1 cellular context compared by ENCODE assay signal in genomic region chr17:40362696-40363479, GRCh38.
TF ChIP-seq lines count a peak whose summit lies in the region.

No MANE protein-coding gene starts in this region.

TF ChIP-seq in HepG2, 621 proteins besides CTCF, POLR2A, EP300 and RAD21 (continued from another document and continues in another):
- TF ChIP-seq ZNF598 (CRISPR knock-in tag; IDR thresholded peaks at IDR 0.05; ENCODE audit: borderline replicate concordance) (peak; percentile 98; the same call in 1 of the 2 replicates), THAP11 (CRISPR knock-in tag; IDR thresholded peaks at IDR 0.05) (peak; percentile 89), ZNF740 (CRISPR knock-in tag; IDR thresholded peaks at IDR 0.05) (peak; percentile 27), ZNF382 (CRISPR knock-in tag; IDR thresholded peaks at IDR 0.05; ENCODE audit: borderline replicate concordance) (no peak), PRPF4 (IDR thresholded peaks at IDR 0.05; ENCODE audit: low read depth, low read length, poor library complexity, severe bottlenecking) (no peak), ZNF350 (CRISPR knock-in tag; IDR thresholded peaks at IDR 0.05; ENCODE audit: borderline replicate concordance, low read depth) (peak; percentile 72), YEATS4 (CRISPR knock-in tag; IDR thresholded peaks at IDR 0.05; ENCODE audit: borderline replicate concordance) (peak; percentile 89), ZNF816 (CRISPR knock-in tag; IDR thresholded peaks at IDR 0.05; ENCODE audit: borderline replicate concordance) (no peak), ZNF264 (CRISPR knock-in tag; IDR thresholded peaks at IDR 0.05) (peak; percentile 57; the same call in 1 of the 2 replicates), ZNF563 (CRISPR knock-in tag; IDR thresholded peaks at IDR 0.05) (peak; percentile 96), KLF15 (CRISPR knock-in tag; IDR thresholded peaks at IDR 0.05; ENCODE audit: borderline replicate concordance) (no peak), NONO (IDR thresholded peaks at IDR 0.05) (no peak), NONO (CRISPR knock-in tag; conservative IDR thresholded peaks at IDR 0.05) (peak; percentile 97), ARNTL (CRISPR knock-in tag; IDR thresholded peaks at IDR 0.05) (peak; percentile 60; the same call in 1 of the 2 replicates), DMAP1 (CRISPR knock-in tag; IDR thresholded peaks at IDR 0.05) (peak; percentile 79; the same call in 1 of the 2 replicates), KIAA2018 (CRISPR knock-in tag; IDR thresholded peaks at IDR 0.05; ENCODE audit: borderline replicate concordance) (no peak), AHR (CRISPR knock-in tag; IDR thresholded peaks at IDR 0.05) (peak; percentile 76; the same call in 1 of the 2 replicates), ZBTB20 (CRISPR knock-in tag; IDR thresholded peaks at IDR 0.05; ENCODE audit: borderline replicate concordance, low read depth) (0 out of 2 replicates have a peak, but pooled peaks have one; percentile 67), SRY (CRISPR knock-in tag; IDR thresholded peaks at IDR 0.05) (peak; percentile 76; the same call in 1 of the 2 replicates), NR2C2 (CRISPR knock-in tag; IDR thresholded peaks at IDR 0.05; ENCODE audit: borderline replicate concordance) (peak; percentile 70; the same call in 1 of the 2 replicates), ZSCAN20 (CRISPR knock-in tag; IDR thresholded peaks at IDR 0.05; ENCODE audit: borderline replicate concordance) (peak; percentile 70; the same call in 1 of the 2 replicates), NR3C1 (CRISPR knock-in tag; IDR thresholded peaks at IDR 0.05) (no peak), HOXA5 (CRISPR knock-in tag; IDR thresholded peaks at IDR 0.05) (peak; percentile 78), ZNF607 (CRISPR knock-in tag; IDR thresholded peaks at IDR 0.05; ENCODE audit: borderline replicate concordance) (peak; percentile 79), MYNN (CRISPR knock-in tag; IDR thresholded peaks at IDR 0.05; ENCODE audit: low read depth) (no peak), ZNF713 (CRISPR knock-in tag; IDR thresholded peaks at IDR 0.05) (no peak), ZNF7 (CRISPR knock-in tag; IDR thresholded peaks at IDR 0.05) (no peak), NCOA2 (CRISPR knock-in tag; IDR thresholded peaks at IDR 0.05) (peak; percentile 69), ZNF547 (CRISPR knock-in tag; IDR thresholded peaks at IDR 0.05) (0 out of 2 replicates have a peak, but pooled peaks have one; percentile 90), RFX3 (CRISPR knock-in tag; IDR thresholded peaks at IDR 0.05) (no peak), MYC (CRISPR knock-in tag; IDR thresholded peaks at IDR 0.05; ENCODE audit: borderline replicate concordance) (peak; percentile 75; the same call in 1 of the 2 replicates), SPEN (CRISPR knock-in tag; IDR thresholded peaks at IDR 0.05; ENCODE audit: low read depth) (peak; percentile 76), ZNF160 (CRISPR knock-in tag; IDR thresholded peaks at IDR 0.05) (peak; percentile 54; the same call in 1 of the 2 replicates), PAF1 (CRISPR knock-in tag; IDR thresholded peaks at IDR 0.05) (no peak), TP53 (CRISPR knock-in tag; conservative IDR thresholded peaks at IDR 0.05) (no peak), FOXA3 (CRISPR knock-in tag; IDR thresholded peaks at IDR 0.05) (peak; percentile 53), HNRNPL (IDR thresholded peaks at IDR 0.05; ENCODE audit: low read depth, low read length) (0 out of 2 replicates have a peak, but pooled peaks have one; percentile 58), KLF6 (CRISPR knock-in tag; IDR thresholded peaks at IDR 0.05) (peak; percentile 74; the same call in 1 of the 2 replicates), ZNF83 (CRISPR knock-in tag; IDR thresholded peaks at IDR 0.05; ENCODE audit: borderline replicate concordance) (0 out of 2 replicates have a peak, but pooled peaks have one; percentile 51), ZNF335 (CRISPR knock-in tag; IDR thresholded peaks at IDR 0.05) (0 out of 2 replicates have a peak, but pooled peaks have one; percentile 57), ZNF724P (CRISPR knock-in tag; IDR thresholded peaks at IDR 0.05; ENCODE audit: borderline replicate concordance) (no peak; the same call in 1 of the 2 replicates), KDM1A (CRISPR knock-in tag; IDR thresholded peaks at IDR 0.05) (peak; percentile 36; the same call in 1 of the 2 replicates), JDP2 (CRISPR knock-in tag; IDR thresholded peaks at IDR 0.05; ENCODE audit: borderline replicate concordance) (no peak; the same call in 1 of the 2 replicates)
- TF ChIP-seq, protein P1, sequence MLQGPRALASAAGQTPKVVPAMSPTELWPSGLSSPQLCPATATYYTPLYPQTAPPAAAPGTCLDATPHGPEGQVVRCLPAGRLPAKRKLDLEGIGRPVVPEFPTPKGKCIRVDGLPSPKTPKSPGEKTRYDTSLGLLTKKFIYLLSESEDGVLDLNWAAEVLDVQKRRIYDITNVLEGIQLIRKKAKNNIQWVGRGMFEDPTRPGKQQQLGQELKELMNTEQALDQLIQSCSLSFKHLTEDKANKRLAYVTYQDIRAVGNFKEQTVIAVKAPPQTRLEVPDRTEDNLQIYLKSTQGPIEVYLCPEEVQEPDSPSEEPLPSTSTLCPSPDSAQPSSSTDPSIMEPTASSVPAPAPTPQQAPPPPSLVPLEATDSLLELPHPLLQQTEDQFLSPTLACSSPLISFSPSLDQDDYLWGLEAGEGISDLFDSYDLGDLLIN (CRISPR knock-in tag; IDR thresholded peaks at IDR 0.05; ENCODE audit: borderline replicate concordance): peak; percentile 47; the same call in 1 of the 2 replicates
- TF ChIP-seq, protein P2, sequence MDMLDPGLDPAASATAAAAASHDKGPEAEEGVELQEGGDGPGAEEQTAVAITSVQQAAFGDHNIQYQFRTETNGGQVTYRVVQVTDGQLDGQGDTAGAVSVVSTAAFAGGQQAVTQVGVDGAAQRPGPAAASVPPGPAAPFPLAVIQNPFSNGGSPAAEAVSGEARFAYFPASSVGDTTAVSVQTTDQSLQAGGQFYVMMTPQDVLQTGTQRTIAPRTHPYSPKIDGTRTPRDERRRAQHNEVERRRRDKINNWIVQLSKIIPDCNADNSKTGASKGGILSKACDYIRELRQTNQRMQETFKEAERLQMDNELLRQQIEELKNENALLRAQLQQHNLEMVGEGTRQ (IDR thresholded peaks at IDR 0.05; ENCODE audit: low read depth, low read length): no peak; the same call in 1 of the 2 replicates
- TF ChIP-seq, protein P2 (CRISPR knock-in tag; IDR thresholded peaks at IDR 0.05; ENCODE audit: borderline replicate concordance): no peak
- TF ChIP-seq, protein P3, sequence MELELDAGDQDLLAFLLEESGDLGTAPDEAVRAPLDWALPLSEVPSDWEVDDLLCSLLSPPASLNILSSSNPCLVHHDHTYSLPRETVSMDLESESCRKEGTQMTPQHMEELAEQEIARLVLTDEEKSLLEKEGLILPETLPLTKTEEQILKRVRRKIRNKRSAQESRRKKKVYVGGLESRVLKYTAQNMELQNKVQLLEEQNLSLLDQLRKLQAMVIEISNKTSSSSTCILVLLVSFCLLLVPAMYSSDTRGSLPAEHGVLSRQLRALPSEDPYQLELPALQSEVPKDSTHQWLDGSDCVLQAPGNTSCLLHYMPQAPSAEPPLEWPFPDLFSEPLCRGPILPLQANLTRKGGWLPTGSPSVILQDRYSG (CRISPR knock-in tag; IDR thresholded peaks at IDR 0.05): peak; percentile 91
- TF ChIP-seq, protein P4, sequence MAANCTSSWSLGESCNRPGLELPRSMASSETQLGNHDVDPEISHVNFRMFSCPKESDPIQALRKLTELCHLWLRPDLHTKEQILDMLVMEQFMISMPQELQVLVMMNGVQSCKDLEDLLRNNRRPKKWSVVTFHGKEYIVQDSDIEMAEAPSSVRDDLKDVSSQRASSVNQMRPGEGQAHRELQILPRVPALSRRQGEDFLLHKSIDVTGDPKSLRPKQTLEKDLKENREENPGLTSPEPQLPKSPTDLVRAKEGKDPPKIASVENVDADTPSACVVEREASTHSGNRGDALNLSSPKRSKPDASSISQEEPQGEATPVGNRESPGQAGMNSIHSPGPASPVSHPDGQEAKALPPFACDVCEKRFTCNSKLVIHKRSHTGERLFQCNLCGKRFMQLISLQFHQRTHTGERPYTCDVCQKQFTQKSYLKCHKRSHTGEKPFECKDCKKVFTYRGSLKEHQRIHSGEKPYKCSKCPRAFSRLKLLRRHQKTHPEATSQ (CRISPR knock-in tag; IDR thresholded peaks at IDR 0.05; ENCODE audit: borderline replicate concordance): peak; percentile 75; the same call in 1 of the 2 replicates
- TF ChIP-seq, protein P5, sequence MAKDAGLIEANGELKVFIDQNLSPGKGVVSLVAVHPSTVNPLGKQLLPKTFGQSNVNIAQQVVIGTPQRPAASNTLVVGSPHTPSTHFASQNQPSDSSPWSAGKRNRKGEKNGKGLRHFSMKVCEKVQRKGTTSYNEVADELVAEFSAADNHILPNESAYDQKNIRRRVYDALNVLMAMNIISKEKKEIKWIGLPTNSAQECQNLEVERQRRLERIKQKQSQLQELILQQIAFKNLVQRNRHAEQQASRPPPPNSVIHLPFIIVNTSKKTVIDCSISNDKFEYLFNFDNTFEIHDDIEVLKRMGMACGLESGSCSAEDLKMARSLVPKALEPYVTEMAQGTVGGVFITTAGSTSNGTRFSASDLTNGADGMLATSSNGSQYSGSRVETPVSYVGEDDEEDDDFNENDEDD (CRISPR knock-in tag; IDR thresholded peaks at IDR 0.05; ENCODE audit: borderline replicate concordance): peak; percentile 97
- TF ChIP-seq, protein P6, sequence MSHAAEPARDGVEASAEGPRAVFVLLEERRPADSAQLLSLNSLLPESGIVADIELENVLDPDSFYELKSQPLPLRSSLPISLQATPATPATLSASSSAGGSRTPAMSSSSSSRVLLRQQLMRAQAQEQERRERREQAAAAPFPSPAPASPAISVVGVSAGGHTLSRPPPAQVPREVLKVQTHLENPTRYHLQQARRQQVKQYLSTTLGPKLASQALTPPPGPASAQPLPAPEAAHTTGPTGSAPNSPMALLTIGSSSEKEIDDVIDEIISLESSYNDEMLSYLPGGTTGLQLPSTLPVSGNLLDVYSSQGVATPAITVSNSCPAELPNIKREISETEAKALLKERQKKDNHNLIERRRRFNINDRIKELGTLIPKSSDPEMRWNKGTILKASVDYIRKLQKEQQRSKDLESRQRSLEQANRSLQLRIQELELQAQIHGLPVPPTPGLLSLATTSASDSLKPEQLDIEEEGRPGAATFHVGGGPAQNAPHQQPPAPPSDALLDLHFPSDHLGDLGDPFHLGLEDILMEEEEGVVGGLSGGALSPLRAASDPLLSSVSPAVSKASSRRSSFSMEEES (CRISPR knock-in tag; IDR thresholded peaks at IDR 0.05): peak; percentile 81
- TF ChIP-seq, protein P7, sequence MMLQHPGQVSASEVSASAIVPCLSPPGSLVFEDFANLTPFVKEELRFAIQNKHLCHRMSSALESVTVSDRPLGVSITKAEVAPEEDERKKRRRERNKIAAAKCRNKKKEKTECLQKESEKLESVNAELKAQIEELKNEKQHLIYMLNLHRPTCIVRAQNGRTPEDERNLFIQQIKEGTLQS (CRISPR knock-in tag; IDR thresholded peaks at IDR 0.05): peak; percentile 53; the same call in 1 of the 2 replicates
